16 cellular contexts compared by ENCODE assay signal in the genomic region with DNA sequence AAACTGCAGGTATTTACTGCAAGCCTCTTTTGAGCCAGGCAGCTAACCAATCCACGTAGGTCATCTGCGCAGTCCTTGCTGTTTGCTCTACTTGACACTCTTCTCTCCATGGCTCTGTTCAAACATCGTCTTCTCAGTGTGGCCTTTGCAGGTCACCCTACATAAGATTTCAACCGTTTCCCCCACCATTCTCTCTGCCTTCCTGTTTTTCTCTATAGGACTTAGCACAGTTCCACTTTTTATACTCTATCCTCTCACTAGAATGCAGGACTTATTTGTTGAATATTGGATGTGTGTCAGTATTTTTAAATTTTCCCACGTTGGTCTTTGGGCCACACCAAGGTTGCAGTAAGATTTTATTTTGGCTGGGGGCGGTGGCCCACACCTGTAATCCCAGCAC. TPM values are rescaled to one million over a fixed set of nuclear protein-coding genes. Genes with fewer than 3 reads are reported as not detected.
DNase-seq lines count a peak whose midpoint lies in the region; ATAC-seq and TF ChIP-seq lines count a peak whose summit lies in the region.
"Had no signal": no experiment of that assay in that cellular context is flagged by ENCODE, and none has a peak within 500 bp of the region (broad histone marks: within the 10 kb centered on the region; RNA-seq: fewer than 3 reads in every experiment).

No MANE protein-coding gene starts in this region.

- H3K27me3 Mint-ChIP-seq in activated naive CD4-positive, alpha-beta T cell treated with anti-CD3 and anti-CD28 coated beads, Interleukin-2, amount 50 U/mL, for 24 hours, result no peaks in the 10 kb centered on the region
- H3K27me3 Mint-ChIP-seq in T-cell (no peaks in the 10 kb centered on the region), endodermal cell (ENCODE audit: insufficient read depth) (no peaks in the 10 kb centered on the region)
- no peaks in the 10 kb centered on the region for H3K27me3 Mint-ChIP-seq in dendritic cell treated with granulocyte-macrophage colony-stimulating factor and Interleukin-4, amounts not matched to agents 40 ng/mL and 50 ng/mL, for 4 days
- H3K27me3 Mint-ChIP-seq in stimulated activated naive B cell treated with anti-CD40 and anti-IgM and Interleukin-4, amounts not matched to agents 10 μg/mL and 1 μg/mL and 100 μg/mL, for 72 hours, result no peaks in the 10 kb centered on the region

- H3K9ac ChIP-seq in endodermal cell (ENCODE audit: extremely low read depth, low read length, poor library complexity, severe bottlenecking), result no peak overlapping the region

- no peaks in the 10 kb centered on the region for H3K4me1 ChIP-seq in endodermal cell (ENCODE audit: control insufficient read depth, insufficient read depth, low read length)

- POLR2A ChIA-PET in T-cell (lab: Charles Lee), result no interaction called here

- H3K9me3 Mint-ChIP-seq in activated naive CD4-positive, alpha-beta T cell treated with anti-CD3 and anti-CD28 coated beads, Interleukin-2, amount 50 U/mL, for 24 hours, result no peaks in the 10 kb centered on the region
- H3K9me3 Mint-ChIP-seq in T-cell, result no peaks in the 10 kb centered on the region
- H3K9me3 Mint-ChIP-seq in dendritic cell treated with granulocyte-macrophage colony-stimulating factor and Interleukin-4, amounts not matched to agents 40 ng/mL and 50 ng/mL, for 4 days, result no peaks in the 10 kb centered on the region
- no peaks in the 10 kb centered on the region for H3K9me3 Mint-ChIP-seq in stimulated activated naive B cell treated with anti-CD40 and anti-IgM and Interleukin-4, amounts not matched to agents 10 μg/mL and 1 μg/mL and 100 μg/mL, for 72 hours
- H3K9me3 Mint-ChIP-seq in endodermal cell, result no peaks in the 10 kb centered on the region

- intact Hi-C loops in dendritic cell treated with granulocyte-macrophage colony-stimulating factor and Interleukin-4, amounts not matched to agents 40 ng/mL and 50 ng/mL, for 4 days (cut with micrococcal nuclease), result no loop called here

- peak overlapping the region; percentile 77 for H3K4me3 Mint-ChIP-seq in activated naive CD4-positive, alpha-beta T cell treated with anti-CD3 and anti-CD28 coated beads, Interleukin-2, amount 50 U/mL, for 24 hours
- H3K4me3 Mint-ChIP-seq in T-cell (peak overlapping the region; percentile 9 to 63 (median 54)), endodermal cell (no peak overlapping the region)
- peak overlapping the region; percentile 28 for H3K4me3 Mint-ChIP-seq in dendritic cell treated with granulocyte-macrophage colony-stimulating factor and Interleukin-4, amounts not matched to agents 40 ng/mL and 50 ng/mL, for 4 days
- H3K4me3 Mint-ChIP-seq in stimulated activated naive B cell treated with anti-CD40 and anti-IgM and Interleukin-4, amounts not matched to agents 10 μg/mL and 1 μg/mL and 100 μg/mL, for 72 hours, result peak overlapping the region; percentile 49 to 77

- ATAC-seq in T-cell (replicated peaks in 1 of 4) (no peak), HG02763 (IDR thresholded peaks at IDR 0.05; ENCODE audit: unreplicated experiment) (no peak)
- no peak for ATAC-seq in stimulated activated naive B cell treated with anti-CD40 and anti-IgM and Interleukin-4, amounts not matched to agents 10 μg/mL and 1 μg/mL and 100 μg/mL, for 72 hours (replicated peaks)
- ATAC-seq: K562 had no signal

- peaks cover 44% of the 10 kb centered on the region for H3K36me3 ChIP-seq in endodermal cell (ENCODE audit: control insufficient read depth, insufficient read depth, low read length)

- WGBS in endodermal cell (ENCODE audit: insufficient coverage in 1 of 2, insufficient read length in 1 of 2), 2 experiments, result 94% methylated on average over 3 to 6 of the region's 6 CpGs

- no peak for TF ChIP-seq CTCF in endodermal cell (conservative IDR thresholded peaks at IDR 0.05)

- H3K27ac ChIP-seq in endodermal cell (ENCODE audit: low read depth, low read length), result no peak overlapping the region
- H3K27ac ChIP-seq: epithelial cell of prostate, thoracic aorta had no signal

- DNase-seq in activated naive CD4-positive, alpha-beta T cell (lab: John Stamatoyannopoulos, UW), result no peak
- DNase-seq in T-cell (no peak), NCI-H187 treated with DMSO at 0.1 percent for 48 hours (lab: John Stamatoyannopoulos, UW) (no peak), endodermal cell (no peak)
- DNase-seq in stimulated activated naive B cell treated with anti-CD40 and anti-IgM and Interleukin-4, amounts not matched to agents 10 μg/mL and 1 μg/mL and 100 μg/mL, for 72 hours, result no peak
- DNase-seq: activated CD4-positive, alpha-beta T cell treated with anti-CD3 and anti-CD28 coated beads, Interleukin-2, amount 50 U/mL, for 1 hour; DMS79 treated with DMSO at 0.1 percent for 48 hours; NCI-H510A; stimulated activated CD4-positive, alpha-beta T cell treated with anti-CD3 and anti-CD28 coated beads, Interleukin-15, amount 100 ng/mL, for 24 hours had no signal

- no peak overlapping the region for H3K27ac Mint-ChIP-seq in activated naive CD4-positive, alpha-beta T cell treated with anti-CD3 and anti-CD28 coated beads, Interleukin-2, amount 50 U/mL, for 24 hours
- H3K27ac Mint-ChIP-seq in T-cell (peak overlapping the region; percentile 16 to 24), endodermal cell (no peak overlapping the region)
- peak overlapping the region; percentile 37 for H3K27ac Mint-ChIP-seq in dendritic cell treated with granulocyte-macrophage colony-stimulating factor and Interleukin-4, amounts not matched to agents 40 ng/mL and 50 ng/mL, for 4 days
- peak overlapping the region; percentile 85 for H3K27ac Mint-ChIP-seq in stimulated activated naive B cell treated with anti-CD40 and anti-IgM and Interleukin-4, amounts not matched to agents 10 μg/mL and 1 μg/mL and 100 μg/mL, for 72 hours

- H3K9me3 ChIP-seq in endodermal cell (ENCODE audit: control insufficient read depth, low read length), result no peaks in the 10 kb centered on the region
- H3K9me3 ChIP-seq: thoracic aorta had no signal

- CTCF ChIA-PET in T-cell (lab: Charles Lee), result no interaction called here

- H3K36me3 Mint-ChIP-seq in activated naive CD4-positive, alpha-beta T cell treated with anti-CD3 and anti-CD28 coated beads, Interleukin-2, amount 50 U/mL, for 24 hours, result peaks cover 6% of the 10 kb centered on the region
- H3K36me3 Mint-ChIP-seq in T-cell, result peaks cover 13% of the 10 kb centered on the region
- H3K36me3 Mint-ChIP-seq in dendritic cell treated with granulocyte-macrophage colony-stimulating factor and Interleukin-4, amounts not matched to agents 40 ng/mL and 50 ng/mL, for 4 days (ENCODE audit: low read depth), result peaks cover 51% of the 10 kb centered on the region
- peaks cover 27 to 38% of the 10 kb centered on the region in 2 donors for H3K36me3 Mint-ChIP-seq in stimulated activated naive B cell treated with anti-CD40 and anti-IgM and Interleukin-4, amounts not matched to agents 10 μg/mL and 1 μg/mL and 100 μg/mL, for 72 hours
- H3K36me3 Mint-ChIP-seq in endodermal cell (ENCODE audit: low read depth), result peaks cover 38% of the 10 kb centered on the region

- H3K27me3 ChIP-seq in endodermal cell (ENCODE audit: control insufficient read depth, insufficient read depth, low read length, poor library complexity, severe bottlenecking), result no peaks in the 10 kb centered on the region

- no peak overlapping the region for H3K4me3 ChIP-seq in endodermal cell (ENCODE audit: low read length)
- H3K4me3 ChIP-seq: K562, thoracic aorta had no signal

- H3K4me1 Mint-ChIP-seq in activated naive CD4-positive, alpha-beta T cell treated with anti-CD3 and anti-CD28 coated beads, Interleukin-2, amount 50 U/mL, for 24 hours, result peaks cover 13% of the 10 kb centered on the region
- H3K4me1 Mint-ChIP-seq in T-cell (peaks cover 0 to 14% (median 11%) of the 10 kb centered on the region in 3 donors), endodermal cell (peaks cover 2% of the 10 kb centered on the region)
- peaks cover 10% of the 10 kb centered on the region for H3K4me1 Mint-ChIP-seq in dendritic cell treated with granulocyte-macrophage colony-stimulating factor and Interleukin-4, amounts not matched to agents 40 ng/mL and 50 ng/mL, for 4 days (ENCODE audit: low read depth)
- H3K4me1 Mint-ChIP-seq in stimulated activated naive B cell treated with anti-CD40 and anti-IgM and Interleukin-4, amounts not matched to agents 10 μg/mL and 1 μg/mL and 100 μg/mL, for 72 hours, result peaks cover 3 to 19% of the 10 kb centered on the region in 2 donors

RNA-seq across cellular contexts. Expression of a gene that starts 1.7 kb away (rescaled TPM):
- total RNA-seq in T-cell (1 to 10 TPM; 3.4 to 6.2 (median 4.7) TPM), endodermal cell (10 to 100 TPM; 12.6 to 14.7 TPM)
- 18.6 TPM for polyA plus RNA-seq in endodermal cell (2013, experiment 1 of 2)
- polyA plus RNA-seq in endodermal cell (2013, experiment 2 of 2), result 20.8 TPM

RNA-seq across cellular contexts. Expression of a gene that starts 10.3 kb away (rescaled TPM):
- total RNA-seq in T-cell (not detected), endodermal cell (not detected)
- not detected for polyA plus RNA-seq in endodermal cell (2013, experiment 1 of 2)
- not detected for polyA plus RNA-seq in endodermal cell (2013, experiment 2 of 2)
- total RNA-seq: H4, K562, thoracic aorta had no signal
- polyA plus RNA-seq: K562 had no signal

RNA-seq across cellular contexts. Expression of a gene that starts 16.5 kb away (rescaled TPM):
- total RNA-seq in T-cell, result 100 to 1,000 TPM; 141 to 195 (median 177) TPM
- 10 to 100 TPM; 76.1 to 98.5 TPM for total RNA-seq in endodermal cell
- 104 TPM for polyA plus RNA-seq in endodermal cell (2013, experiment 1 of 2)
- 94.4 TPM for polyA plus RNA-seq in endodermal cell (2013, experiment 2 of 2)

RNA-seq across cellular contexts. Expression of a gene that starts 25.6 kb away (rescaled TPM):
- total RNA-seq in T-cell, result 10 to 100 TPM; 53.7 to 78.8 (median 62.6) TPM
- total RNA-seq in endodermal cell, result 100 to 1,000 TPM; 106 to 113 TPM
- 88.1 TPM for polyA plus RNA-seq in endodermal cell (2013, experiment 1 of 2)
- polyA plus RNA-seq in endodermal cell (2013, experiment 2 of 2), result 76.2 TPM

RNA-seq across cellular contexts. Expression of a gene that starts 31.5 kb away (rescaled TPM):
- total RNA-seq in T-cell, result 10 to 100 TPM in 4 of 5 donors, 1 to 10 TPM in 1; 7.7 to 24.3 (median 17.6) TPM
- 10 to 100 TPM; 18.8 to 26.2 TPM for total RNA-seq in endodermal cell
- polyA plus RNA-seq in endodermal cell (2013, experiment 1 of 2), result 12.9 TPM
- polyA plus RNA-seq in endodermal cell (2013, experiment 2 of 2), result 16.6 TPM

Comparison
In these comparisons a context has a peak if more than half of its experiments do, and no peak if none do; other contexts are left out.
1. H3K27ac Mint-ChIP-seq: peak in T-cell (2 of 2), dendritic cell treated with granulocyte-macrophage colony-stimulating factor and Interleukin-4, amounts not matched to agents 40 ng/mL and 50 ng/mL, for 4 days (single experiment) and stimulated activated naive B cell treated with anti-CD40 and anti-IgM and Interleukin-4, amounts not matched to agents 10 μg/mL and 1 μg/mL and 100 μg/mL, for 72 hours (single experiment); none in activated naive CD4-positive, alpha-beta T cell treated with anti-CD3 and anti-CD28 coated beads, Interleukin-2, amount 50 U/mL, for 24 hours (single experiment) and endodermal cell (single experiment).